ENCODE assay signal across 1 cellular context in the genomic region with DNA sequence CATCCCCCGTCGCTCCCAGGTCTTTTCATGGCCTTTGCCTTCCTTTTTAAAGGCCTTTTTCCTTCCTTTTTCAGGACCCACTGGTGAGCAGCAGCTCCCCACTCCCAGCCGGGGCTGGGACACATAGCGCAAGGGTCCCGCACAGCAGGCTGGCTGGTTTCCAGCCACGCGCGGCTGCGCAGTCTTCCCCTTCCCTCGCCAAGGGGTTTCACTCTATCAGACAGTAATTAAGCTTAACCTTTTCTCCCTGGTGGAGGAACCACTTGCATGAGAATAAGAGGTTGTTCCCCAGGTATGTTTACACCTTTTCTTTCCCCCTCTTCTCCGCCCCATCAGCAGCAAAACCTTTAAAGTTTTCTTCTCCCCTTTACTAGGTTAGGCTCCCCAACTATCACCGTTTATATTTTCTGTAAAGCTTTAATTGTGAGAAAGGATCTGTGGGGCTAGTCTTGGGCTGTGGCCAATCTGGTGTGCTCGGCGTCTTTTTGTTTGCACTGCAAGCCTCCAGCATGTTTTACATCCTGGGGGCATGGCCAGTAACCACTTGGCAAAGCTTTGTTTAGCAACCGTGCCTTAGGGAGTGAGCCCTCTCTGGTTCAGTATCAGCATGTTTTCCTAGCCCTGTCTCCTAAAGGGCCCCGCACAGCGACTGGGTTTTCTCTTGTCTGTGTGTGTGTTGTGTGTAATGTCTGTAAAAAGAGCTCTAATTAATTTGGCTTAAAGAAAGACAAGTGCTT.
TF ChIP-seq lines count a peak whose summit lies in the region.

No MANE protein-coding gene starts in this region.

TF ChIP-seq in HepG2, 621 proteins besides CTCF, POLR2A, EP300 and RAD21 (continued from another document):
- TF ChIP-seq, protein P1, sequence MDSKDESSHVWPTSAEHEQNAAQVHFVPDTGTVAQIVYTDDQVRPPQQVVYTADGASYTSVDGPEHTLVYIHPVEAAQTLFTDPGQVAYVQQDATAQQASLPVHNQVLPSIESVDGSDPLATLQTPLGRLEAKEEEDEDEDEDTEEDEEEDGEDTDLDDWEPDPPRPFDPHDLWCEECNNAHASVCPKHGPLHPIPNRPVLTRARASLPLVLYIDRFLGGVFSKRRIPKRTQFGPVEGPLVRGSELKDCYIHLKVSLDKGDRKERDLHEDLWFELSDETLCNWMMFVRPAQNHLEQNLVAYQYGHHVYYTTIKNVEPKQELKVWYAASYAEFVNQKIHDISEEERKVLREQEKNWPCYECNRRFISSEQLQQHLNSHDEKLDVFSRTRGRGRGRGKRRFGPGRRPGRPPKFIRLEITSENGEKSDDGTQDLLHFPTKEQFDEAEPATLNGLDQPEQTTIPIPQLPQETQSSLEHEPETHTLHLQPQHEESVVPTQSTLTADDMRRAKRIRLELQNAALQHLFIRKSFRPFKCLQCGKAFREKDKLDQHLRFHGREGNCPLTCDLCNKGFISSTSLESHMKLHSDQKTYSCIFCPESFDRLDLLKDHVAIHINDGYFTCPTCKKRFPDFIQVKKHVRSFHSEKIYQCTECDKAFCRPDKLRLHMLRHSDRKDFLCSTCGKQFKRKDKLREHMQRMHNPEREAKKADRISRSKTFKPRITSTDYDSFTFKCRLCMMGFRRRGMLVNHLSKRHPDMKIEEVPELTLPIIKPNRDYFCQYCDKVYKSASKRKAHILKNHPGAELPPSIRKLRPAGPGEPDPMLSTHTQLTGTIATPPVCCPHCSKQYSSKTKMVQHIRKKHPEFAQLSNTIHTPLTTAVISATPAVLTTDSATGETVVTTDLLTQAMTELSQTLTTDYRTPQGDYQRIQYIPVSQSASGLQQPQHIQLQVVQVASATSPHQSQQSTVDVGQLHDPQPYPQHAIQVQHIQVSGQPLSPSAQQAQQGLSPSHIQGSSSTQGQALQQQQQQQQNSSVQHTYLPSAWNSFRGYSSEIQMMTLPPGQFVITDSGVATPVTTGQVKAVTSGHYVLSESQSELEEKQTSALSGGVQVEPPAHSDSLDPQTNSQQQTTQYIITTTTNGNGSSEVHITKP (CRISPR knock-in tag; IDR thresholded peaks at IDR 0.05; ENCODE audit: low read depth) = no peak
